ENCODE assay signal across 14 cellular contexts in the genomic region with DNA sequence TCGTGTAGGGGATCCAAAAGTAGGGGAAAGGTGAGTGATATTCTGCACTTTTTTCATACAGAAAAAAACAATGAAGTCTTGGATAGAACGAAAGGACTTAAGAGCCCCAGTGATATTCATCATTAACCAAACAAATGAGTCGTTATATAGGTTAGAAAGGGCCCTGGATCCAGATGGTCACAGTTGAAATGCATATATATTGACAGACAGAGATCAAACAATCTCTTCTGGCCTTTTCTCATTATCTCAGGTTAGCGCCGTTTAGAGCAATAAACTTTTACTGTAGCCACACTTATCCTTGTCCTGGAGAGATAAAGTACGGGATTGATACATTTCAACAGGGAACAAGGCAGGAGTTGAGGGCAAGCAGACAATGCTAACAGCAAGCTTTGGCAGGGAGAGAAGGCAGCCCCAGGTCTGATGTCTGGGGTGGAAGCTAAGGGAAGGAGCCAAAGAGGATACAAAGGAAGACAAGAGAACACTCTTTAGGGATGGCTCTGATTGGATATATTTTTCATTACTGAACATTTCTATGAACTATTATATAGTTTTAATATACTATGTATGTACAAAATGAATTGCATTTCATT.
"Had no signal": no experiment of that assay in that cellular context is flagged by ENCODE, and none has a peak within 500 bp of the region (broad histone marks: within the 10 kb centered on the region; RNA-seq: fewer than 3 reads in every experiment).

No MANE protein-coding gene starts in this region.

- H3K9me3 ChIP-seq: left lung, tibial artery had no signal

- H3K79me2 ChIP-seq: parathyroid adenoma had no signal

- H3K4me3 Mint-ChIP-seq: activated CD4-positive, alpha-beta memory T cell treated with anti-CD3 and anti-CD28 coated beads, Interleukin-2, amount 10 ng/mL, durations not matched to agents 7 days and 5 days; activated naive CD8-positive, alpha-beta T cell treated with anti-CD3 and anti-CD28 coated beads, Interleukin-2, amount 10 ng/mL, durations not matched to agents 7 days and 5 days had no signal

- H3K4me3 ChIP-seq: coronary artery, left lung, tibial artery had no signal

- H3K27ac ChIP-seq: coronary artery, left lung, parathyroid adenoma, tibial artery had no signal

- DNase-seq: activated CD4-positive, alpha-beta memory T cell treated with anti-CD3 and anti-CD28 coated beads, Interleukin-2, amount 10 ng/mL, durations not matched to agents 7 days and 5 days; activated CD4-positive, alpha-beta T cell treated with anti-CD3 and anti-CD28 coated beads for 1 hour; activated naive CD8-positive, alpha-beta T cell treated with anti-CD3 and anti-CD28 coated beads, Interleukin-2, amount 10 ng/mL, durations not matched to agents 7 days and 5 days; activated T-cell treated with anti-CD3 and anti-CD28 coated beads, Interleukin-2, amount 50 U/mL, for 48 hours; anterior cingulate cortex; effector CD4-positive, alpha-beta T cell; foreskin melanocyte; head of caudate nucleus; left lung; retina; stimulated activated CD4-positive, alpha-beta T cell treated with anti-CD3 and anti-CD28 coated beads, Interleukin-4, amount 100 ng/mL, for 4 hours; tibial artery had no signal

- H3K4me1 ChIP-seq: left lung, parathyroid adenoma, tibial artery had no signal

- H3K4me1 Mint-ChIP-seq: activated CD4-positive, alpha-beta memory T cell treated with anti-CD3 and anti-CD28 coated beads, Interleukin-2, amount 10 ng/mL, durations not matched to agents 7 days and 5 days; activated naive CD8-positive, alpha-beta T cell treated with anti-CD3 and anti-CD28 coated beads, Interleukin-2, amount 10 ng/mL, durations not matched to agents 7 days and 5 days had no signal

- H3K27ac Mint-ChIP-seq: activated CD4-positive, alpha-beta memory T cell treated with anti-CD3 and anti-CD28 coated beads, Interleukin-2, amount 10 ng/mL, durations not matched to agents 7 days and 5 days; activated naive CD8-positive, alpha-beta T cell treated with anti-CD3 and anti-CD28 coated beads, Interleukin-2, amount 10 ng/mL, durations not matched to agents 7 days and 5 days had no signal

- H3K36me3 Mint-ChIP-seq: activated naive CD8-positive, alpha-beta T cell treated with anti-CD3 and anti-CD28 coated beads, Interleukin-2, amount 10 ng/mL, durations not matched to agents 7 days and 5 days had no signal

- H3K9me3 Mint-ChIP-seq: activated CD4-positive, alpha-beta memory T cell treated with anti-CD3 and anti-CD28 coated beads, Interleukin-2, amount 10 ng/mL, durations not matched to agents 7 days and 5 days; activated naive CD8-positive, alpha-beta T cell treated with anti-CD3 and anti-CD28 coated beads, Interleukin-2, amount 10 ng/mL, durations not matched to agents 7 days and 5 days had no signal

- H3K27me3 ChIP-seq: tibial artery had no signal

- H2AFZ ChIP-seq: parathyroid adenoma had no signal
